25 cellular contexts compared by ENCODE assay signal in genomic region chr15:84741151-84741550, GRCh38. TPM values are rescaled to one million over a fixed set of nuclear protein-coding genes. Genes with fewer than 3 reads are reported as not detected.
DNase-seq lines count a peak whose midpoint lies in the region; ATAC-seq and TF ChIP-seq lines count a peak whose summit lies in the region.
"Had no signal": no experiment of that assay in that cellular context is flagged by ENCODE, and none has a peak within 500 bp of the region (broad histone marks: within the 10 kb centered on the region; RNA-seq: fewer than 3 reads in every experiment).

No MANE protein-coding gene starts in this region.

- TF ChIP-seq POLR2A in transverse colon (IDR thresholded peaks at IDR 0.05), result peak; percentile 21

- no peak for DNase-seq in activated CD4-positive, alpha-beta T cell treated with anti-CD3 and anti-CD28 coated beads, Interleukin-2, amount 10 ng/mL, durations not matched to agents 24 days and 14 days
- no peak for DNase-seq in activated CD4-positive, alpha-beta T cell treated with anti-CD3 and anti-CD28 coated beads for 1 hour
- peak; percentile 84 for DNase-seq in RPMI8226
- no peak for DNase-seq in left lobe of liver (ENCODE audit: low spot score)
- peak; percentile 66 for DNase-seq in transverse colon
- DNase-seq in NK-92 treated with Interleukin-12 subunit alpha and Interleukin-12 subunit beta, amount 100 ng/mL, for 24 hours (lab: John Stamatoyannopoulos, UW), result no peak
- no peak for DNase-seq in DMS 273 (lab: John Stamatoyannopoulos, UW; ENCODE audit: unreplicated experiment)
- DNase-seq in EL, result no peak
- DNase-seq: activated CD4-positive, alpha-beta T cell treated with anti-CD3 and anti-CD28 coated beads, Interleukin-2, amount 10 ng/mL, durations not matched to agents 7 days and 5 days; activated gamma-delta T cell treated with Interleukin-2 at 50 U/mL for 16 hours; amygdala; effector CD4-positive, alpha-beta T cell; gastrocnemius medialis; GF-D8; IMR-90; MG63; NCI-H1436 treated with DMSO at 0.1 percent for 48 hours; Right ventricle myocardium superior; stimulated activated CD4-positive, alpha-beta T cell treated with anti-CD3 and anti-CD28 coated beads, Interleukin-4, amount 100 ng/mL, for 1 hour; SW 1271 had no signal

- in situ Hi-C loops in transverse colon (cut with MboI; ENCODE audit: low pct_ligation_motif_present in 1 of 4, low pct_unique_long_range_greater_than_20kb in 1 of 4, low sequenced_read_pairs in 3 of 4), result no loop called here

- H3K36me3 Mint-ChIP-seq in activated CD4-positive, alpha-beta T cell treated with anti-CD3 and anti-CD28 coated beads, Interleukin-2, amount 10 ng/mL, durations not matched to agents 24 days and 14 days (ENCODE audit: low read depth), result peaks cover 4% of the 10 kb centered on the region
- H3K36me3 Mint-ChIP-seq: memory B cell had no signal

- peak overlapping the region; percentile 2 for H3K27ac Mint-ChIP-seq in activated CD4-positive, alpha-beta T cell treated with anti-CD3 and anti-CD28 coated beads, Interleukin-2, amount 10 ng/mL, durations not matched to agents 24 days and 14 days
- H3K27ac Mint-ChIP-seq: activated CD4-positive, alpha-beta T cell treated with anti-CD3 and anti-CD28 coated beads, Interleukin-2, amount 10 ng/mL, durations not matched to agents 7 days and 5 days; memory B cell had no signal

- TF ChIP-seq EP300 in transverse colon (IDR thresholded peaks at IDR 0.05; ENCODE audit: low read depth), result no peak

- peaks cover 2 to 39% (median 18%) of the 10 kb centered on the region in 4 donors for H3K4me1 ChIP-seq in transverse colon

- no peaks in the 10 kb centered on the region for H3K27me3 Mint-ChIP-seq in activated CD4-positive, alpha-beta T cell treated with anti-CD3 and anti-CD28 coated beads, Interleukin-2, amount 10 ng/mL, durations not matched to agents 24 days and 14 days
- H3K27me3 Mint-ChIP-seq: activated CD4-positive, alpha-beta T cell treated with anti-CD3 and anti-CD28 coated beads, Interleukin-2, amount 10 ng/mL, durations not matched to agents 7 days and 5 days; memory B cell had no signal

- intact Hi-C loops in activated CD4-positive, alpha-beta T cell treated with anti-CD3 and anti-CD28 coated beads, Interleukin-2, amount 10 ng/mL, durations not matched to agents 24 days and 14 days (cut with micrococcal nuclease), result no loop called here
- intact Hi-C loops in transverse colon (cut with DNase I; ENCODE audit: low total_unique reads), result no loop called here

- TF ChIP-seq CTCF in transverse colon (IDR thresholded peaks at IDR 0.05), result no peak

- no peaks in the 10 kb centered on the region for H3K9me3 ChIP-seq in transverse colon
- H3K9me3 ChIP-seq: A549, esophagus muscularis mucosa, gastrocnemius medialis, MG63 had no signal

- H3K4me1 Mint-ChIP-seq in activated CD4-positive, alpha-beta T cell treated with anti-CD3 and anti-CD28 coated beads, Interleukin-2, amount 10 ng/mL, durations not matched to agents 24 days and 14 days, result peaks cover 39% of the 10 kb centered on the region

- H3K4me3 Mint-ChIP-seq in activated CD4-positive, alpha-beta T cell treated with anti-CD3 and anti-CD28 coated beads, Interleukin-2, amount 10 ng/mL, durations not matched to agents 24 days and 14 days, result no peak overlapping the region
- H3K4me3 Mint-ChIP-seq: activated CD4-positive, alpha-beta T cell treated with anti-CD3 and anti-CD28 coated beads, Interleukin-2, amount 10 ng/mL, durations not matched to agents 7 days and 5 days; memory B cell had no signal

- H3K4me3 ChIP-seq in transverse colon, result no peak overlapping the region
- H3K4me3 ChIP-seq: A549, esophagus muscularis mucosa, gastrocnemius medialis, MG63, smooth muscle cell had no signal

- H3K27me3 ChIP-seq in transverse colon, result no peaks in the 10 kb centered on the region
- H3K27me3 ChIP-seq: esophagus muscularis mucosa, gastrocnemius medialis, MG63 had no signal

- H3K27ac ChIP-seq in transverse colon, result peak overlapping the region; percentile 44 to 82 (median 67)
- H3K27ac ChIP-seq: esophagus muscularis mucosa, gastrocnemius medialis, HL-60 had no signal

- no peaks in the 10 kb centered on the region for H3K9me3 Mint-ChIP-seq in activated CD4-positive, alpha-beta T cell treated with anti-CD3 and anti-CD28 coated beads, Interleukin-2, amount 10 ng/mL, durations not matched to agents 24 days and 14 days
- H3K9me3 Mint-ChIP-seq: activated CD4-positive, alpha-beta T cell treated with anti-CD3 and anti-CD28 coated beads, Interleukin-2, amount 10 ng/mL, durations not matched to agents 7 days and 5 days; memory B cell had no signal

- WGBS in transverse colon (ENCODE audit: low coverage in 1 of 2), 2 donors, result 63 to 74% methylated on average over 2 of the region's 2 CpGs

- H3K36me3 ChIP-seq in transverse colon, result no peaks in the 10 kb centered on the region
- H3K36me3 ChIP-seq: esophagus muscularis mucosa, gastrocnemius medialis, MG63 had no signal

- peak; percentile 78 for ATAC-seq in left lobe of liver
- ATAC-seq: gastrocnemius medialis had no signal

RNA-seq across cellular contexts. Expression of gene ZNF592, which starts 7.2 kb away (rescaled TPM):
- total RNA-seq in activated CD4-positive, alpha-beta T cell treated with anti-CD3 and anti-CD28 coated beads, Interleukin-2, amount 10 ng/mL, durations not matched to agents 24 days and 14 days, result 30.0 and 30.6 TPM in 2 replicates
- 14.5 TPM for total RNA-seq in left lobe of liver
- 10 to 100 TPM; 23.5 to 41.1 (median 26.5) TPM for total RNA-seq in transverse colon

RNA-seq across cellular contexts. Expression of gene SEC11A, which starts 25.2 kb away (rescaled TPM):
- 101 and 108 TPM in 2 replicates for total RNA-seq in activated CD4-positive, alpha-beta T cell treated with anti-CD3 and anti-CD28 coated beads, Interleukin-2, amount 10 ng/mL, durations not matched to agents 24 days and 14 days
- 59.0 TPM for total RNA-seq in left lobe of liver
- 100 to 1,000 TPM in 2 of 4 donors, 10 to 100 TPM in 2; 19.9 to 124 (median 83.0) TPM for total RNA-seq in transverse colon

Comparison
In these comparisons a context has a peak if more than half of its experiments do, and no peak if none do; other contexts are left out.
1. DNase-seq: peak in RPMI8226 (single experiment) and transverse colon (single experiment); none in activated CD4-positive, alpha-beta T cell treated with anti-CD3 and anti-CD28 coated beads, Interleukin-2, amount 10 ng/mL, durations not matched to agents 24 days and 14 days (single experiment), activated CD4-positive, alpha-beta T cell treated with anti-CD3 and anti-CD28 coated beads for 1 hour (single experiment), left lobe of liver (single experiment), NK-92 treated with Interleukin-12 subunit alpha and Interleukin-12 subunit beta, amount 100 ng/mL, for 24 hours (single experiment), DMS 273 (single experiment) and EL (single experiment).